In the genomic region with DNA sequence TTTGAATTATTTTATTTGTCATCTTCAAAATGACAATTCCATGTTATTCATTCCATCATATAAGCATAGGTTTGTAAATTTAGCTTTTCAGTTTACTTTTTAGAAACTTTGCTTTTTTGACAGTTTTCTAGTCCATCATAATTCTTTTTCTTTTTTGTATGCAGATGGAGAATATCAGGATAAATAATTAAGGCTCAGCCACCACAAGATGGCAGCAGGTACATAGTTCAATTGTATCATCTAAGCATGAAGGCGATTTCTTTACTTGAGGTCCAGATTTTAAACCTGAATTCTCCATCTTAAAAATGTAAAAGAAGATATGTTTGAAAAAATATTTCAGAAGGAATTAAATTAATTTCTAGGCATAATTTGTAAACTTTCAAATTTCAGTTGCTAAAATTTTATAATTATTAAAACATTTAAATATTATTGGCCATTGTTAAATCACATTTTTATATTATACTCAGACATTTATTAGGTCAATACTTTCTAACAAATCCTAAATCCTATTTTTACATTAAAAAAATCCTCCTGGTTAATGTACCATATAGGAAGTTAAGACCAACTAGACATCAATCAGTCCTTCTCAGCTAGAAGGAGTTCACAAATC, we compare ENCODE assay signal across 8 cellular contexts. TPM values are rescaled to one million over a fixed set of nuclear protein-coding genes. Genes with fewer than 3 reads are reported as not detected.
DNase-seq lines count a peak whose midpoint lies in the region; ATAC-seq, FAIRE-seq and TF ChIP-seq lines count a peak whose summit lies in the region.

No MANE protein-coding gene starts in this region.

- peak; percentile 43 for DNase-seq in Daoy (ENCODE audit: low read depth)
- peak; percentile 57 for DNase-seq in HCEC 1CT
- peak; percentile 5 for DNase-seq in NCI-H2227 (lab: John Stamatoyannopoulos, UW; ENCODE audit: unreplicated experiment)
- DNase-seq in body of pancreas, result peak; percentile 36 to 59 (median 45)
- peak; percentile 52 for DNase-seq in HepG2 (ENCODE audit: low spot score)
- no peak for DNase-seq in activated T-helper 1 cell treated with anti-CD3 and anti-CD28 coated beads, Interleukin-12 subunit alpha, Interleukin-12 subunit beta, Interleukin-2, Interleukin-4 antibody, amounts not matched to agents 30 ng/mL and 10 ng/mL and 1 ng/mL, durations not matched to agents 14 hours and 24 hours and 36 hours (ENCODE audit: low spot score)
- no peak for DNase-seq in islet precursor cell

- no peaks in the 10 kb centered on the region for H3K9me3 Mint-ChIP-seq in activated T-helper 1 cell treated with anti-CD3 and anti-CD28 coated beads, Interleukin-12 subunit alpha, Interleukin-12 subunit beta, Interleukin-2, Interleukin-4 antibody, amounts not matched to agents 30 ng/mL and 10 ng/mL and 1 ng/mL, durations not matched to agents 14 hours and 24 hours and 36 hours

- no peak for FAIRE-seq in HepG2 (lab: Jason Lieb, UNC)

- H3K9ac ChIP-seq in HepG2 (ENCODE audit: insufficient read depth, low read depth, low read length), result no peak overlapping the region

- H3K4me3 ChIP-seq in body of pancreas (no peak overlapping the region), HepG2 (replicated peaks in 1 of 3; ENCODE audit: insufficient read depth in 1 of 3, low read depth in 2 of 3, low read length in 3 of 3) (no peak overlapping the region)

- intact Hi-C loops in body of pancreas (cut with DNase I) (loop anchor here (10.0 kb wide), 1 partner anchor 255 kb away; no protein-coding TSS in a partner anchor), HepG2 (cut with micrococcal nuclease; ENCODE audit: unreplicated experiment) (loop anchor here (1.0 to 2.0 kb wide), 2 partner anchors 48 to 595 kb away; no protein-coding TSS in a partner anchor)
- intact Hi-C loops in activated T-helper 1 cell treated with anti-CD3 and anti-CD28 coated beads, Interleukin-12 subunit alpha, Interleukin-12 subunit beta, Interleukin-2, Interleukin-4 antibody, amounts not matched to agents 30 ng/mL and 10 ng/mL and 1 ng/mL, durations not matched to agents 14 hours and 24 hours and 36 hours (cut with micrococcal nuclease), result loop anchor here (1.0 kb wide), 1 partner anchor 51 kb away; no protein-coding TSS in a partner anchor

- TF ChIP-seq RAD21 in HepG2 (CRISPR knock-in tag; IDR thresholded peaks at IDR 0.05), result peak; percentile 25; the same call in 1 of the 2 replicates

- H4K20me1 ChIP-seq in HepG2 (ENCODE audit: insufficient read depth, low read length), result no peaks in the 10 kb centered on the region

- no peak overlapping the region for H3K4me3 Mint-ChIP-seq in activated T-helper 1 cell treated with anti-CD3 and anti-CD28 coated beads, Interleukin-12 subunit alpha, Interleukin-12 subunit beta, Interleukin-2, Interleukin-4 antibody, amounts not matched to agents 30 ng/mL and 10 ng/mL and 1 ng/mL, durations not matched to agents 14 hours and 24 hours and 36 hours

- H3K4me1 ChIP-seq in body of pancreas, result no peaks in the 10 kb centered on the region
- H3K4me1 ChIP-seq in HepG2 (ENCODE audit: insufficient read depth, low read length), result peaks cover 16% of the 10 kb centered on the region

- H3K4me1 Mint-ChIP-seq in activated T-helper 1 cell treated with anti-CD3 and anti-CD28 coated beads, Interleukin-12 subunit alpha, Interleukin-12 subunit beta, Interleukin-2, Interleukin-4 antibody, amounts not matched to agents 30 ng/mL and 10 ng/mL and 1 ng/mL, durations not matched to agents 14 hours and 24 hours and 36 hours (ENCODE audit: low read depth), result no peaks in the 10 kb centered on the region

- TF ChIP-seq POLR2A in body of pancreas (IDR thresholded peaks at IDR 0.05) (no peak), HepG2 (IDR thresholded peaks at IDR 0.05; ENCODE audit: insufficient read depth in 1 of 2, low read depth in 2 of 2, low read length in 2 of 2) (no peak)

- H3K9me3 ChIP-seq in body of pancreas, result no peaks in the 10 kb centered on the region
- H3K9me3 ChIP-seq in HepG2 (ENCODE audit: low read length), result no peaks in the 10 kb centered on the region

- POLR2A ChIA-PET in HepG2 (lab: Yijun Ruan, JAX), result no interaction called here

- no peak overlapping the region for H3K27ac Mint-ChIP-seq in activated T-helper 1 cell treated with anti-CD3 and anti-CD28 coated beads, Interleukin-12 subunit alpha, Interleukin-12 subunit beta, Interleukin-2, Interleukin-4 antibody, amounts not matched to agents 30 ng/mL and 10 ng/mL and 1 ng/mL, durations not matched to agents 14 hours and 24 hours and 36 hours

- H2AFZ ChIP-seq in HepG2 (ENCODE audit: low read length), result no peak overlapping the region

- ATAC-seq in body of pancreas (no peak), HepG2 (no peak), GM19467 (IDR thresholded peaks at IDR 0.05; ENCODE audit: unreplicated experiment) (no peak)

- H3K36me3 Mint-ChIP-seq in activated T-helper 1 cell treated with anti-CD3 and anti-CD28 coated beads, Interleukin-12 subunit alpha, Interleukin-12 subunit beta, Interleukin-2, Interleukin-4 antibody, amounts not matched to agents 30 ng/mL and 10 ng/mL and 1 ng/mL, durations not matched to agents 14 hours and 24 hours and 36 hours (ENCODE audit: low read depth), result no peaks in the 10 kb centered on the region

- no peak overlapping the region for H3K27ac ChIP-seq in body of pancreas
- no peak overlapping the region for H3K27ac ChIP-seq in HepG2 (ENCODE audit: extremely low read length, insufficient read depth, low read length)

- H3K27me3 Mint-ChIP-seq in activated T-helper 1 cell treated with anti-CD3 and anti-CD28 coated beads, Interleukin-12 subunit alpha, Interleukin-12 subunit beta, Interleukin-2, Interleukin-4 antibody, amounts not matched to agents 30 ng/mL and 10 ng/mL and 1 ng/mL, durations not matched to agents 14 hours and 24 hours and 36 hours (ENCODE audit: insufficient read depth), result peaks cover 26% of the 10 kb centered on the region

- 0% methylated on average over 1 of the region's 1 CpG for WGBS in body of pancreas, 2 donors
- WGBS in HepG2 (ENCODE audit: low lambda C conversion rate), result 2% methylated on average over 1 of the region's 1 CpG

- H3K36me3 ChIP-seq in body of pancreas (replicated peaks in 1 of 2; ENCODE audit: insufficient read depth in 1 of 2, low read depth in 2 of 2), result no peaks in the 10 kb centered on the region
- no peaks in the 10 kb centered on the region for H3K36me3 ChIP-seq in HepG2 (replicated peaks in 1 of 2; ENCODE audit: control insufficient read depth in 1 of 2, insufficient read depth in 2 of 2, low read length in 2 of 2)

- CTCF ChIA-PET in HepG2 (lab: Yijun Ruan, JAX; ENCODE audit: low intra/inter-chr PET ratio, low total read pairs), result interaction anchor here (4.2 kb wide), 1 partner anchor 50 kb away, joined by 104 read pairs; no protein-coding TSS in a partner anchor

- in situ Hi-C loops in HepG2 (cut with HindIII; ENCODE audit: extremely low pct_ligation_motif_present, low pct_unique_long_range_greater_than_20kb), result loop anchor here (5.0 kb wide), 1 partner anchor 37 kb away; no protein-coding TSS in a partner anchor

- TF ChIP-seq EP300 in HepG2 (IDR thresholded peaks at IDR 0.05; ENCODE audit: low read depth in 2 of 2, low read length in 2 of 2) (no peak), HepG2 (CRISPR knock-in tag; IDR thresholded peaks at IDR 0.05; ENCODE audit: borderline replicate concordance) (no peak)

- TF ChIP-seq CTCF in body of pancreas (IDR thresholded peaks at IDR 0.05) (peak; percentile 44 to 65 (median 59)), HepG2 (CRISPR knock-in tag; IDR thresholded peaks at IDR 0.05) (peak; percentile 68)

- no peak overlapping the region for H3K4me2 ChIP-seq in HepG2 (ENCODE audit: low read depth, low read length)

- no TSS peak for BruUV-seq in HepG2 (replicated peaks; lab: Mats Ljungman, UMichigan)

- H3K79me2 ChIP-seq in HepG2 (ENCODE audit: insufficient read depth, low read length), result no peaks in the 10 kb centered on the region

- H3K27me3 ChIP-seq in body of pancreas, result no peaks in the 10 kb centered on the region
- H3K27me3 ChIP-seq in HepG2 (ENCODE audit: control insufficient read depth in 1 of 2, insufficient read depth in 2 of 2, low read length in 2 of 2), result no peaks in the 10 kb centered on the region

RNA-seq across cellular contexts. Expression of a gene that starts 15.1 kb away (rescaled TPM):
- not detected in 2 replicates for total RNA-seq in Daoy (2014; rRNA removed; shearing (Covaris generic))
- total RNA-seq in body of pancreas, result not detected
- not detected in 2 replicates for total RNA-seq in HepG2 (2016; rRNA removed; fragmentation: Illumina TruSeq; extraction: Trizol)
- not detected in 2 replicates for total RNA-seq in HepG2 (2016; cell fraction: cytosol; rRNA removed; fragmentation: Illumina TruSeq; extraction: Trizol; ENCODE audit: low read depth)
- not detected in 2 replicates for total RNA-seq in HepG2 (2016; cell fraction: insoluble cytoplasmic fraction; rRNA removed; fragmentation: Illumina TruSeq; extraction: Trizol)
- total RNA-seq in HepG2 (2016; cell fraction: membrane; rRNA removed; fragmentation: Illumina TruSeq; extraction: Trizol), result not detected in 2 replicates
- not detected in 2 replicates for total RNA-seq in HepG2 (2016; cell fraction: nucleus; rRNA removed; fragmentation: Illumina TruSeq; extraction: Trizol)
- polyA plus RNA-seq in HepG2 (2011; rRNA removed), result 0.22 and 0.50 TPM in 2 replicates
- polyA plus RNA-seq in HepG2 (2011; cell fraction: cytosol; rRNA removed), result 0.23 and 0.28 TPM in 2 replicates
- polyA plus RNA-seq in HepG2 (2011; cell fraction: nucleus; rRNA removed), result 0.08 and 0.14 TPM in 2 replicates
- 0.51 and 1.9 TPM in 2 replicates for polyA plus RNA-seq in HepG2 (2012)
- not detected in 2 replicates for polyA plus RNA-seq in HepG2 (2016; cell fraction: cytosol; fragmentation: Illumina TruSeq; extraction: Trizol; ENCODE audit: low read depth)
- polyA plus RNA-seq in HepG2 (2016; cell fraction: insoluble cytoplasmic fraction; fragmentation: Illumina TruSeq; extraction: Trizol; ENCODE audit: low read depth), result not detected in 2 replicates
- not detected in 2 replicates for polyA plus RNA-seq in HepG2 (2016; cell fraction: membrane; fragmentation: Illumina TruSeq; extraction: Trizol; ENCODE audit: low read depth)
- not detected in 2 replicates for polyA plus RNA-seq in HepG2 (2016; cell fraction: nucleus; fragmentation: Illumina TruSeq; extraction: Trizol; ENCODE audit: insufficient read depth, low read depth)
- 0.52 TPM in 1 of 2 replicates, not detected in the other for polyA minus RNA-seq in HepG2 (2011; rRNA and poly(A)+ RNA removed; ENCODE audit: low replicate concordance)
- polyA minus RNA-seq in HepG2 (2011; cell fraction: cytosol; rRNA and poly(A)+ RNA removed), result not detected in 2 replicates
- polyA minus RNA-seq in HepG2 (2011; cell fraction: nucleus; rRNA and poly(A)+ RNA removed), result 0.39 and 0.62 TPM in 2 replicates
- not detected in 2 replicates for total RNA-seq in activated T-helper 1 cell treated with anti-CD3 and anti-CD28 coated beads, Interleukin-12 subunit alpha, Interleukin-12 subunit beta, Interleukin-2, Interleukin-4 antibody, amounts not matched to agents 30 ng/mL and 10 ng/mL and 1 ng/mL, durations not matched to agents 14 hours and 24 hours and 36 hours

RNA-seq across cellular contexts. Expression of a gene that starts 45.6 kb away (rescaled TPM):
- total RNA-seq in Daoy (2014; rRNA removed; shearing (Covaris generic)), result 52.5 and 92.2 TPM in 2 replicates
- 10 to 100 TPM; 61.7 to 64.9 TPM for total RNA-seq in body of pancreas
- 34.1 and 44.3 TPM in 2 replicates for total RNA-seq in HepG2 (2016; rRNA removed; fragmentation: Illumina TruSeq; extraction: Trizol)
- 8.3 and 8.7 TPM in 2 replicates for total RNA-seq in HepG2 (2016; cell fraction: cytosol; rRNA removed; fragmentation: Illumina TruSeq; extraction: Trizol; ENCODE audit: low read depth)
- total RNA-seq in HepG2 (2016; cell fraction: insoluble cytoplasmic fraction; rRNA removed; fragmentation: Illumina TruSeq; extraction: Trizol), result 31.6 and 41.7 TPM in 2 replicates
- 13.6 and 15.2 TPM in 2 replicates for total RNA-seq in HepG2 (2016; cell fraction: membrane; rRNA removed; fragmentation: Illumina TruSeq; extraction: Trizol)
- 28.8 and 32.0 TPM in 2 replicates for total RNA-seq in HepG2 (2016; cell fraction: nucleus; rRNA removed; fragmentation: Illumina TruSeq; extraction: Trizol)
- polyA plus RNA-seq in HepG2 (2011; rRNA removed), result 25.0 and 33.8 TPM in 2 replicates
- polyA plus RNA-seq in HepG2 (2011; cell fraction: cytosol; rRNA removed), result 27.9 and 28.3 TPM in 2 replicates
- 27.5 and 28.3 TPM in 2 replicates for polyA plus RNA-seq in HepG2 (2011; cell fraction: nucleus; rRNA removed)
- 28.5 and 29.8 TPM in 2 replicates for polyA plus RNA-seq in HepG2 (2012)
- polyA plus RNA-seq in HepG2 (2016; cell fraction: cytosol; fragmentation: Illumina TruSeq; extraction: Trizol; ENCODE audit: low read depth), result 3.7 and 4.0 TPM in 2 replicates
- polyA plus RNA-seq in HepG2 (2016; cell fraction: insoluble cytoplasmic fraction; fragmentation: Illumina TruSeq; extraction: Trizol; ENCODE audit: low read depth), result 43.4 and 44.5 TPM in 2 replicates
- 7.9 and 8.7 TPM in 2 replicates for polyA plus RNA-seq in HepG2 (2016; cell fraction: membrane; fragmentation: Illumina TruSeq; extraction: Trizol; ENCODE audit: low read depth)
- polyA plus RNA-seq in HepG2 (2016; cell fraction: nucleus; fragmentation: Illumina TruSeq; extraction: Trizol; ENCODE audit: insufficient read depth, low read depth), result 26.5 and 28.3 TPM in 2 replicates
- 19.7 and 37.7 TPM in 2 replicates for polyA minus RNA-seq in HepG2 (2011; rRNA and poly(A)+ RNA removed; ENCODE audit: low replicate concordance)
- 18.0 and 20.0 TPM in 2 replicates for polyA minus RNA-seq in HepG2 (2011; cell fraction: cytosol; rRNA and poly(A)+ RNA removed)
- 134 and 140 TPM in 2 replicates for polyA minus RNA-seq in HepG2 (2011; cell fraction: nucleus; rRNA and poly(A)+ RNA removed)
- total RNA-seq in activated T-helper 1 cell treated with anti-CD3 and anti-CD28 coated beads, Interleukin-12 subunit alpha, Interleukin-12 subunit beta, Interleukin-2, Interleukin-4 antibody, amounts not matched to agents 30 ng/mL and 10 ng/mL and 1 ng/mL, durations not matched to agents 14 hours and 24 hours and 36 hours, result 98.9 and 101 TPM in 2 replicates

Comparison
In these comparisons a context has a peak if more than half of its experiments do, and no peak if none do; other contexts are left out.
1. DNase-seq: peak in Daoy (single experiment), HCEC 1CT (single experiment), NCI-H2227 (single experiment), body of pancreas (4 of 4) and HepG2 (single experiment); none in activated T-helper 1 cell treated with anti-CD3 and anti-CD28 coated beads, Interleukin-12 subunit alpha, Interleukin-12 subunit beta, Interleukin-2, Interleukin-4 antibody, amounts not matched to agents 30 ng/mL and 10 ng/mL and 1 ng/mL, durations not matched to agents 14 hours and 24 hours and 36 hours (single experiment) and islet precursor cell (single experiment).